In genomic region chr1:113321761-113322387, GRCh38 we compare ENCODE assay signal across 1 cellular context.
TF ChIP-seq lines count a peak whose summit lies in the region.

No MANE protein-coding gene starts in this region.

TF ChIP-seq in K562, 482 proteins besides CTCF, POLR2A, EP300 and RAD21 (continued from another document):
- TF ChIP-seq ZBTB40 (IDR thresholded peaks at IDR 0.05) (peak; percentile 93), ZBTB40 (CRISPR knock-in tag; IDR thresholded peaks at IDR 0.05) (peak; percentile 81)
